Comparison of ENCODE assay signal across 21 cellular contexts in genomic region chr9:81239388-81239787, GRCh38.
DNase-seq lines count a peak whose midpoint lies in the region; FAIRE-seq and TF ChIP-seq lines count a peak whose summit lies in the region.
"Had no signal": no experiment of that assay in that cellular context is flagged by ENCODE, and none has a peak within 500 bp of the region (broad histone marks: within the 10 kb centered on the region; RNA-seq: fewer than 3 reads in every experiment).

No MANE protein-coding gene starts in this region.

- H3K27me3 ChIP-seq in testis: no peaks in the 10 kb centered on the region

- POLR2A ChIA-PET in OCI-LY7 (lab: Charles Lee): no interaction called here

- H4K20me1 ChIP-seq in OCI-LY7 (ENCODE audit: insufficient read depth, low read length): no peaks in the 10 kb centered on the region

- no peaks in the 10 kb centered on the region for H3K9me2 ChIP-seq in OCI-LY7 (ENCODE audit: insufficient read depth, low read length)

- BruUV-seq in OCI-LY7 (replicated peaks; lab: Mats Ljungman, UMichigan): no TSS peak

- no peak for TF ChIP-seq CTCF in OCI-LY7 (conservative IDR thresholded peaks at IDR 0.05; ENCODE audit: low read length)
- TF ChIP-seq CTCF in testis (IDR thresholded peaks at IDR 0.05): no peak
- no peak for TF ChIP-seq CTCF in CD14-positive monocyte (IDR thresholded peaks at IDR 0.05)

- DNase-seq in H54 (ENCODE audit: insufficient read length, low spot score): no peak
- peak; percentile 56 for DNase-seq in OCI-LY7 (ENCODE audit: low spot score)
- peak; percentile 16 for DNase-seq in glomerular visceral epithelial cell (ENCODE audit: extremely low spot score)
- peak; percentile 40 for DNase-seq in renal cortical epithelial cell (ENCODE audit: low read depth)
- DNase-seq in NCI-H345 treated with DMSO at 0.1 percent for 48 hours (lab: John Stamatoyannopoulos, UW; ENCODE audit: unreplicated experiment): no peak
- no peak for DNase-seq in testis
- no peak for DNase-seq in CD14-positive monocyte (ENCODE audit: low spot score)
- DNase-seq: 8988T; C1 segment of cervical spinal cord; CD4-positive, alpha-beta memory T cell; COR-L47; DMS153; DMS79 treated with DMSO at 0.1 percent for 48 hours; EL; H9 had no signal

- H3K4me1 ChIP-seq in OCI-LY7 (ENCODE audit: insufficient read depth, low read length, poor library complexity, severe bottlenecking) (peaks cover 38% of the 10 kb centered on the region), testis (no peaks in the 10 kb centered on the region)

- H3K27ac ChIP-seq in OCI-LY7 (ENCODE audit: low read depth, low read length, poor library complexity, severe bottlenecking) (peak overlapping the region; percentile 4), testis (no peak overlapping the region)

- peak overlapping the region; percentile 38 for H3K4me2 ChIP-seq in OCI-LY7 (ENCODE audit: low read length)
- H3K4me2 ChIP-seq: GM23338 had no signal

- peaks cover 0 to 2% (median 0%) of the 10 kb centered on the region in 3 donors for H3K27me3 Mint-ChIP-seq in CD14-positive monocyte (ENCODE audit: low read depth in 3 of 3)
- H3K27me3 Mint-ChIP-seq: CD4-positive, alpha-beta memory T cell had no signal

- no peaks in the 10 kb centered on the region; the same call in 1 of the 2 replicates for H3K9me3 ChIP-seq in OCI-LY7 (ENCODE audit: low read length)
- no peaks in the 10 kb centered on the region for H3K9me3 ChIP-seq in testis

- intact Hi-C loops in OCI-LY7 (cut with micrococcal nuclease; ENCODE audit: unreplicated experiment): no loop called here
- intact Hi-C loops in testis (cut with DNase I; ENCODE audit: low total_unique reads): no loop called here
- intact Hi-C loops in CD14-positive monocyte (cut with micrococcal nuclease): no loop called here

- TF ChIP-seq POLR2A in H54 (IDR thresholded peaks at IDR 0.05; ENCODE audit: low read depth, low read length) (no peak), testis (IDR thresholded peaks at IDR 0.05) (no peak)

- no peaks in the 10 kb centered on the region for H3K36me3 Mint-ChIP-seq in CD14-positive monocyte
- H3K36me3 Mint-ChIP-seq: CD4-positive, alpha-beta memory T cell had no signal

- H3K36me3 ChIP-seq in OCI-LY7 (ENCODE audit: insufficient read depth, low read length) (no peaks in the 10 kb centered on the region), testis (ENCODE audit: low read depth, missing control alignments) (no peaks in the 10 kb centered on the region)

- H3K9me3 Mint-ChIP-seq in CD14-positive monocyte: peaks cover 0 to 5% (median 2%) of the 10 kb centered on the region in 7 donors
- H3K9me3 Mint-ChIP-seq: GM23338, H9 had no signal

- H2AFZ ChIP-seq in OCI-LY7 (ENCODE audit: low read length): peak overlapping the region; percentile 54; the same call in 1 of the 2 replicates
- H2AFZ ChIP-seq: GM23338 had no signal

- no peak overlapping the region for H3K27ac Mint-ChIP-seq in CD14-positive monocyte
- H3K27ac Mint-ChIP-seq: CD4-positive, alpha-beta memory T cell; GM23338; H9 had no signal

- CTCF ChIA-PET in OCI-LY7 (lab: Charles Lee; ENCODE audit: unreplicated experiment): no interaction called here

- H3K4me3 Mint-ChIP-seq in CD14-positive monocyte: no peak overlapping the region
- H3K4me3 Mint-ChIP-seq: CD4-positive, alpha-beta memory T cell; GM23338; H9 had no signal

- no peaks in the 10 kb centered on the region for H3K79me2 ChIP-seq in OCI-LY7 (ENCODE audit: insufficient read depth, low read depth, low read length)

- FAIRE-seq in H54 (lab: Jason Lieb, UNC): peak; percentile 48
- FAIRE-seq: D721Med, G401.6, GM12891, HepG2, HTR-8/SVneo had no signal

- no peaks in the 10 kb centered on the region for H3K4me1 Mint-ChIP-seq in CD14-positive monocyte
- H3K4me1 Mint-ChIP-seq: CD4-positive, alpha-beta memory T cell; GM23338; H9 had no signal

- no peak overlapping the region for H3K4me3 ChIP-seq in OCI-LY7 (ENCODE audit: low read depth, low read length, poor library complexity, severe bottlenecking)
- no peak overlapping the region for H3K4me3 ChIP-seq in testis
- H3K4me3 ChIP-seq: GM23338 had no signal

Comparison
In these comparisons a context has a peak if more than half of its experiments do, and no peak if none do; other contexts are left out.
1. DNase-seq: peak in OCI-LY7 (single experiment), glomerular visceral epithelial cell (single experiment) and renal cortical epithelial cell (single experiment); none in H54 (single experiment), NCI-H345 treated with DMSO at 0.1 percent for 48 hours (single experiment), testis (single experiment) and CD14-positive monocyte (single experiment).